Comparison of ENCODE assay signal across 1 cellular context in the genomic region with DNA sequence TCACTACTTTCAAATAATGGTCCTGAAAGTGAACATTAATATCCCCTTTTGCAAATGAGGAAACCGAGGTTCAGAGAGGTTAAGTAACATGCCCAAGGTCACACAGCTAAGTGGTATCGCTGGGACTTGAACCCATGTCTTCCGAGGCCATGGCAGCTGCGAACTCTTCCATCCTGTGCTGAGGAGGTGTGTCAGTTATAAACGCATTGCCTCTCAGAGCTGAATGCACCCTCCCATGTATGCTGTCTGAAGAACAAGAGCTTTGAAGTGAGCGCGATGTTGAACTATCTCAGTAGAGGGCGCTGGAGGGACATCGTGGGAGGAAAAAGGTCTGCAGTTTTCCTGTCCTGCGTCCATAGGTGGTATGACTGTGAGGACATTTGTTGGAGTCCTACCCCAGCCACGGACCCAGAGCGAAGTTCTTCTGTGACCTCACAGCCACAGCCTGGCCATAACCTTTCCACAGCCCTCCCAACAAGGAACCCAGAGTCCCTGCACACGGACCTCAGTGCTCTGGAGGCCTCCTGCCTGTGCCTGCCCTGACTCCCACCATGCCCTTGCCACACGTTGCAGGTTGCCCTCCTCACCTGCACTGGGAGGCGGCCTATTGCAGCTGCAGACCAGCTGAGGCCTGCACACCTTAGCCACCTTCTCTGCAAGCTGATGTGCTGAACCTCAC.
TF ChIP-seq lines count a peak whose summit lies in the region.

No MANE protein-coding gene starts in this region.

TF ChIP-seq in HepG2, 621 proteins besides CTCF, POLR2A, EP300 and RAD21 (continued from another document and continues in another):
- TF ChIP-seq, protein P1, sequence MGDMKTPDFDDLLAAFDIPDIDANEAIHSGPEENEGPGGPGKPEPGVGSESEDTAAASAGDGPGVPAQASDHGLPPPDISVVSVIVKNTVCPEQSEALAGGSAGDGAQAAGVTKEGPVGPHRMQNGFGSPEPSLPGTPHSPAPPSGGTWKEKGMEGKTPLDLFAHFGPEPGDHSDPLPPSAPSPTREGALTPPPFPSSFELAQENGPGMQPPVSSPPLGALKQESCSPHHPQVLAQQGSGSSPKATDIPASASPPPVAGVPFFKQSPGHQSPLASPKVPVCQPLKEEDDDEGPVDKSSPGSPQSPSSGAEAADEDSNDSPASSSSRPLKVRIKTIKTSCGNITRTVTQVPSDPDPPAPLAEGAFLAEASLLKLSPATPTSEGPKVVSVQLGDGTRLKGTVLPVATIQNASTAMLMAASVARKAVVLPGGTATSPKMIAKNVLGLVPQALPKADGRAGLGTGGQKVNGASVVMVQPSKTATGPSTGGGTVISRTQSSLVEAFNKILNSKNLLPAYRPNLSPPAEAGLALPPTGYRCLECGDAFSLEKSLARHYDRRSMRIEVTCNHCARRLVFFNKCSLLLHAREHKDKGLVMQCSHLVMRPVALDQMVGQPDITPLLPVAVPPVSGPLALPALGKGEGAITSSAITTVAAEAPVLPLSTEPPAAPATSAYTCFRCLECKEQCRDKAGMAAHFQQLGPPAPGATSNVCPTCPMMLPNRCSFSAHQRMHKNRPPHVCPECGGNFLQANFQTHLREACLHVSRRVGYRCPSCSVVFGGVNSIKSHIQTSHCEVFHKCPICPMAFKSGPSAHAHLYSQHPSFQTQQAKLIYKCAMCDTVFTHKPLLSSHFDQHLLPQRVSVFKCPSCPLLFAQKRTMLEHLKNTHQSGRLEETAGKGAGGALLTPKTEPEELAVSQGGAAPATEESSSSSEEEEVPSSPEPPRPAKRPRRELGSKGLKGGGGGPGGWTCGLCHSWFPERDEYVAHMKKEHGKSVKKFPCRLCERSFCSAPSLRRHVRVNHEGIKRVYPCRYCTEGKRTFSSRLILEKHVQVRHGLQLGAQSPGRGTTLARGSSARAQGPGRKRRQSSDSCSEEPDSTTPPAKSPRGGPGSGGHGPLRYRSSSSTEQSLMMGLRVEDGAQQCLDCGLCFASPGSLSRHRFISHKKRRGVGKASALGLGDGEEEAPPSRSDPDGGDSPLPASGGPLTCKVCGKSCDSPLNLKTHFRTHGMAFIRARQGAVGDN (CRISPR knock-in tag; IDR thresholded peaks at IDR 0.05), result peak; percentile 79
- TF ChIP-seq, protein P2, sequence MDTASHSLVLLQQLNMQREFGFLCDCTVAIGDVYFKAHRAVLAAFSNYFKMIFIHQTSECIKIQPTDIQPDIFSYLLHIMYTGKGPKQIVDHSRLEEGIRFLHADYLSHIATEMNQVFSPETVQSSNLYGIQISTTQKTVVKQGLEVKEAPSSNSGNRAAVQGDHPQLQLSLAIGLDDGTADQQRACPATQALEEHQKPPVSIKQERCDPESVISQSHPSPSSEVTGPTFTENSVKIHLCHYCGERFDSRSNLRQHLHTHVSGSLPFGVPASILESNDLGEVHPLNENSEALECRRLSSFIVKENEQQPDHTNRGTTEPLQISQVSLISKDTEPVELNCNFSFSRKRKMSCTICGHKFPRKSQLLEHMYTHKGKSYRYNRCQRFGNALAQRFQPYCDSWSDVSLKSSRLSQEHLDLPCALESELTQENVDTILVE (CRISPR knock-in tag; IDR thresholded peaks at IDR 0.05), result no peak
- TF ChIP-seq MIER3 (CRISPR knock-in tag; IDR thresholded peaks at IDR 0.05; ENCODE audit: borderline replicate concordance) (0 out of 2 replicates have a peak, but pooled peaks have one; percentile 13), SMC3 (IDR thresholded peaks at IDR 0.05; ENCODE audit: low read length) (peak; percentile 84), XRCC5 (optimal IDR thresholded peaks at IDR 0.05; ENCODE audit: low read length) (peak; percentile 62), MTA1 (CRISPR knock-in tag; IDR thresholded peaks at IDR 0.05; ENCODE audit: borderline replicate concordance) (peak; percentile 47; the same call in 1 of the 2 replicates), KLF15 (CRISPR knock-in tag; IDR thresholded peaks at IDR 0.05; ENCODE audit: borderline replicate concordance) (no peak), TOPORS (CRISPR knock-in tag; IDR thresholded peaks at IDR 0.05) (no peak), THAP11 (CRISPR knock-in tag; IDR thresholded peaks at IDR 0.05) (0 out of 2 replicates have a peak, but pooled peaks have one; percentile 25), TAF1 (CRISPR knock-in tag; IDR thresholded peaks at IDR 0.05) (no peak), BHLHE40 (IDR thresholded peaks at IDR 0.05; ENCODE audit: low read length) (no peak), HNRNPL (IDR thresholded peaks at IDR 0.05; ENCODE audit: low read depth, low read length) (0 out of 2 replicates have a peak, but pooled peaks have one; percentile 53), IRF2 (CRISPR knock-in tag; IDR thresholded peaks at IDR 0.05) (peak; percentile 49; the same call in 1 of the 2 replicates), SAP130 (CRISPR knock-in tag; IDR thresholded peaks at IDR 0.05; ENCODE audit: low read depth) (peak; percentile 42; the same call in 1 of the 2 replicates), MIER2 (CRISPR knock-in tag; IDR thresholded peaks at IDR 0.05) (peak; percentile 47; the same call in 1 of the 2 replicates), ZSCAN20 (CRISPR knock-in tag; IDR thresholded peaks at IDR 0.05; ENCODE audit: borderline replicate concordance) (no peak)
- TF ChIP-seq, protein P3, sequence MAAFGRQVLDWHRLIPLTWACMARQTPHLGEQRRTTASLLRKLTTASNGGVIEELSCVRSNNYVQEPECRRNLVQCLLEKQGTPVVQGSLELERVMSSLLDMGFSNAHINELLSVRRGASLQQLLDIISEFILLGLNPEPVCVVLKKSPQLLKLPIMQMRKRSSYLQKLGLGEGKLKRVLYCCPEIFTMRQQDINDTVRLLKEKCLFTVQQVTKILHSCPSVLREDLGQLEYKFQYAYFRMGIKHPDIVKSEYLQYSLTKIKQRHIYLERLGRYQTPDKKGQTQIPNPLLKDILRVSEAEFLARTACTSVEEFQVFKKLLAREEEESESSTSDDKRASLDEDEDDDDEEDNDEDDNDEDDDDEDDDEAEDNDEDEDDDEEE (CRISPR knock-in tag; IDR thresholded peaks at IDR 0.05), result peak; percentile 81; the same call in 1 of the 2 replicates
- TF ChIP-seq, protein P4, sequence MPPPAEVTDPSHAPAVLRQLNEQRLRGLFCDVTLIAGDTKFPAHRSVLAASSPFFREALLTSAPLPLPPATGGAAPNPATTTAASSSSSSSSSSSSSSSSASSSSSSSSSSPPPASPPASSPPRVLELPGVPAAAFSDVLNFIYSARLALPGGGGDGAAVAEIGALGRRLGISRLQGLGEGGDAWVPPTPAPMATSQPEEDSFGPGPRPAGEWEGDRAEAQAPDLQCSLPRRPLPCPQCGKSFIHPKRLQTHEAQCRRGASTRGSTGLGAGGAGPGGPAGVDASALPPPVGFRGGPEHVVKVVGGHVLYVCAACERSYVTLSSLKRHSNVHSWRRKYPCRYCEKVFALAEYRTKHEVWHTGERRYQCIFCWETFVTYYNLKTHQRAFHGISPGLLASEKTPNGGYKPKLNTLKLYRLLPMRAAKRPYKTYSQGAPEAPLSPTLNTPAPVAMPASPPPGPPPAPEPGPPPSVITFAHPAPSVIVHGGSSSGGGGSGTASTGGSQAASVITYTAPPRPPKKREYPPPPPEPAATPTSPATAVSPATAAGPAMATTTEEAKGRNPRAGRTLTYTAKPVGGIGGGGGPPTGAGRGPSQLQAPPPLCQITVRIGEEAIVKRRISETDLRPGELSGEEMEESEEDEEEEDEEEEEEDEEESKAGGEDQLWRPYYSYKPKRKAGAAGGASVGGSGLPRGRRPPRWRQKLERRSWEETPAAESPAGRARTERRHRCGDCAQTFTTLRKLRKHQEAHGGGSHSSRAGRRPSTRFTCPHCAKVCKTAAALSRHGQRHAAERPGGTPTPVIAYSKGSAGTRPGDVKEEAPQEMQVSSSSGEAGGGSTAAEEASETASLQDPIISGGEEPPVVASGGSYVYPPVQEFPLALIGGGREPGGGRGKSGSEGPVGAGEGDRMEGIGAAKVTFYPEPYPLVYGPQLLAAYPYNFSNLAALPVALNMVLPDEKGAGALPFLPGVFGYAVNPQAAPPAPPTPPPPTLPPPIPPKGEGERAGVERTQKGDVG (CRISPR knock-in tag; IDR thresholded peaks at IDR 0.05; ENCODE audit: borderline replicate concordance), result no peak
- TF ChIP-seq, protein P5, sequence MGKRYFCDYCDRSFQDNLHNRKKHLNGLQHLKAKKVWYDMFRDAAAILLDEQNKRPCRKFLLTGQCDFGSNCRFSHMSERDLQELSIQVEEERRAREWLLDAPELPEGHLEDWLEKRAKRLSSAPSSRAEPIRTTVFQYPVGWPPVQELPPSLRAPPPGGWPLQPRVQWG (CRISPR knock-in tag; IDR thresholded peaks at IDR 0.05; ENCODE audit: borderline replicate concordance, low read depth), result no peak
- TF ChIP-seq, protein P6, sequence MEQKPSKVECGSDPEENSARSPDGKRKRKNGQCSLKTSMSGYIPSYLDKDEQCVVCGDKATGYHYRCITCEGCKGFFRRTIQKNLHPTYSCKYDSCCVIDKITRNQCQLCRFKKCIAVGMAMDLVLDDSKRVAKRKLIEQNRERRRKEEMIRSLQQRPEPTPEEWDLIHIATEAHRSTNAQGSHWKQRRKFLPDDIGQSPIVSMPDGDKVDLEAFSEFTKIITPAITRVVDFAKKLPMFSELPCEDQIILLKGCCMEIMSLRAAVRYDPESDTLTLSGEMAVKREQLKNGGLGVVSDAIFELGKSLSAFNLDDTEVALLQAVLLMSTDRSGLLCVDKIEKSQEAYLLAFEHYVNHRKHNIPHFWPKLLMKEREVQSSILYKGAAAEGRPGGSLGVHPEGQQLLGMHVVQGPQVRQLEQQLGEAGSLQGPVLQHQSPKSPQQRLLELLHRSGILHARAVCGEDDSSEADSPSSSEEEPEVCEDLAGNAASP (CRISPR knock-in tag; IDR thresholded peaks at IDR 0.05; ENCODE audit: borderline replicate concordance), result 0 out of 2 replicates have a peak, but pooled peaks have one; percentile 27
- TF ChIP-seq, protein P7, sequence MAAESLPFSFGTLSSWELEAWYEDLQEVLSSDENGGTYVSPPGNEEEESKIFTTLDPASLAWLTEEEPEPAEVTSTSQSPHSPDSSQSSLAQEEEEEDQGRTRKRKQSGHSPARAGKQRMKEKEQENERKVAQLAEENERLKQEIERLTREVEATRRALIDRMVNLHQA (CRISPR knock-in tag; IDR thresholded peaks at IDR 0.05), result no peak
- TF ChIP-seq, protein P8, sequence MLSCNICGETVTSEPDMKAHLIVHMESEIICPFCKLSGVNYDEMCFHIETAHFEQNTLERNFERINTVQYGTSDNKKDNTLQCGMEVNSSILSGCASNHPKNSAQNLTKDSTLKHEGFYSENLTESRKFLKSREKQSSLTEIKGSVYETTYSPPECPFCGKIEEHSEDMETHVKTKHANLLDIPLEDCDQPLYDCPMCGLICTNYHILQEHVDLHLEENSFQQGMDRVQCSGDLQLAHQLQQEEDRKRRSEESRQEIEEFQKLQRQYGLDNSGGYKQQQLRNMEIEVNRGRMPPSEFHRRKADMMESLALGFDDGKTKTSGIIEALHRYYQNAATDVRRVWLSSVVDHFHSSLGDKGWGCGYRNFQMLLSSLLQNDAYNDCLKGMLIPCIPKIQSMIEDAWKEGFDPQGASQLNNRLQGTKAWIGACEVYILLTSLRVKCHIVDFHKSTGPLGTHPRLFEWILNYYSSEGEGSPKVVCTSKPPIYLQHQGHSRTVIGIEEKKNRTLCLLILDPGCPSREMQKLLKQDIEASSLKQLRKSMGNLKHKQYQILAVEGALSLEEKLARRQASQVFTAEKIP (CRISPR knock-in tag; IDR thresholded peaks at IDR 0.05; ENCODE audit: borderline replicate concordance), result no peak
- TF ChIP-seq, protein P9, sequence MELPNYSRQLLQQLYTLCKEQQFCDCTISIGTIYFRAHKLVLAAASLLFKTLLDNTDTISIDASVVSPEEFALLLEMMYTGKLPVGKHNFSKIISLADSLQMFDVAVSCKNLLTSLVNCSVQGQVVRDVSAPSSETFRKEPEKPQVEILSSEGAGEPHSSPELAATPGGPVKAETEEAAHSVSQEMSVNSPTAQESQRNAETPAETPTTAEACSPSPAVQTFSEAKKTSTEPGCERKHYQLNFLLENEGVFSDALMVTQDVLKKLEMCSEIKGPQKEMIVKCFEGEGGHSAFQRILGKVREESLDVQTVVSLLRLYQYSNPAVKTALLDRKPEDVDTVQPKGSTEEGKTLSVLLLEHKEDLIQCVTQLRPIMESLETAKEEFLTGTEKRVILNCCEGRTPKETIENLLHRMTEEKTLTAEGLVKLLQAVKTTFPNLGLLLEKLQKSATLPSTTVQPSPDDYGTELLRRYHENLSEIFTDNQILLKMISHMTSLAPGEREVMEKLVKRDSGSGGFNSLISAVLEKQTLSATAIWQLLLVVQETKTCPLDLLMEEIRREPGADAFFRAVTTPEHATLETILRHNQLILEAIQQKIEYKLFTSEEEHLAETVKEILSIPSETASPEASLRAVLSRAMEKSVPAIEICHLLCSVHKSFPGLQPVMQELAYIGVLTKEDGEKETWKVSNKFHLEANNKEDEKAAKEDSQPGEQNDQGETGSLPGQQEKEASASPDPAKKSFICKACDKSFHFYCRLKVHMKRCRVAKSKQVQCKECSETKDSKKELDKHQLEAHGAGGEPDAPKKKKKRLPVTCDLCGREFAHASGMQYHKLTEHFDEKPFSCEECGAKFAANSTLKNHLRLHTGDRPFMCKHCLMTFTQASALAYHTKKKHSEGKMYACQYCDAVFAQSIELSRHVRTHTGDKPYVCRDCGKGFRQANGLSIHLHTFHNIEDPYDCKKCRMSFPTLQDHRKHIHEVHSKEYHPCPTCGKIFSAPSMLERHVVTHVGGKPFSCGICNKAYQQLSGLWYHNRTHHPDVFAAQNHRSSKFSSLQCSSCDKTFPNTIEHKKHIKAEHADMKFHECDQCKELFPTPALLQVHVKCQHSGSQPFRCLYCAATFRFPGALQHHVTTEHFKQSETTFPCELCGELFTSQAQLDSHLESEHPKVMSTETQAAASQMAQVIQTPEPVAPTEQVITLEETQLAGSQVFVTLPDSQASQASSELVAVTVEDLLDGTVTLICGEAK (IDR thresholded peaks at IDR 0.05), result no peak
- TF ChIP-seq, protein P9 (CRISPR knock-in tag; IDR thresholded peaks at IDR 0.05), result 0 out of 2 replicates have a peak, but pooled peaks have one; percentile 25
